In genomic region chr9:113620016-113620376, GRCh38 we compare ENCODE assay signal across 11 cellular contexts.
A peak's percentile ranks its signal among the peaks of the same experiment; 100 is the strongest.
DNase-seq lines count a peak whose midpoint lies in the region; ATAC-seq and TF ChIP-seq lines count a peak whose summit lies in the region.
"Had no signal": no experiment of that assay in that cellular context is flagged by ENCODE, and none has a peak within 500 bp of the region (broad histone marks: within the 10 kb centered on the region; RNA-seq: fewer than 3 reads in every experiment).

No MANE protein-coding gene starts in this region.

- H3K36me3 ChIP-seq in heart right ventricle (no peaks in the 10 kb centered on the region), aorta (ENCODE audit: control insufficient read depth in 1 of 2, insufficient read depth in 2 of 2, low read length in 1 of 2) (no peaks in the 10 kb centered on the region)

- intact Hi-C loops in heart right ventricle (cut with DNase I) (loop anchor here in 2 of 10 donors (2.0 kb wide), 2 partner anchors 25 to 35 kb away; no protein-coding TSS in a partner anchor), Right ventricle myocardium superior (cut with DNase I) (no loop called here), aorta (cut with DNase I) (loop anchor here in 1 of 2 donors (2.0 kb wide), 1 partner anchor 17 kb away; no protein-coding TSS in a partner anchor)

- H3K9me3 Mint-ChIP-seq in nephron progenitor cell, result no peaks in the 10 kb centered on the region
- H3K9me3 Mint-ChIP-seq: activated CD4-positive, alpha-beta T cell treated with anti-CD3 and anti-CD28 coated beads, Interleukin-2, amount 10 ng/mL, durations not matched to agents 7 days and 5 days; CD14-positive monocyte had no signal

- ATAC-seq in heart right ventricle (no peak), Right ventricle myocardium superior (ENCODE audit: poor library complexity) (no peak), aorta (ENCODE audit: low FRiP score) (no peak), HG03469 (IDR thresholded peaks at IDR 0.05; ENCODE audit: unreplicated experiment) (no peak)

- peak overlapping the region; percentile 98 for H3K27ac Mint-ChIP-seq in nephron progenitor cell
- H3K27ac Mint-ChIP-seq: activated CD4-positive, alpha-beta T cell treated with anti-CD3 and anti-CD28 coated beads, Interleukin-2, amount 10 ng/mL, durations not matched to agents 7 days and 5 days; CD14-positive monocyte had no signal

- H3K4me3 ChIP-seq in heart right ventricle (peak overlapping the region in 4 of 10 donors; percentile 0 to 31 (median 16)), aorta (ENCODE audit: low read length in 2 of 2) (no peak overlapping the region)

- H3K27me3 ChIP-seq in heart right ventricle (no peaks in the 10 kb centered on the region), aorta (ENCODE audit: control insufficient read depth in 1 of 2, insufficient read depth in 2 of 2, low read length in 1 of 2) (no peaks in the 10 kb centered on the region)

- peaks cover 3% of the 10 kb centered on the region for H3K27me3 Mint-ChIP-seq in nephron progenitor cell (ENCODE audit: low read depth, poor library complexity)
- H3K27me3 Mint-ChIP-seq: activated CD4-positive, alpha-beta T cell treated with anti-CD3 and anti-CD28 coated beads, Interleukin-2, amount 10 ng/mL, durations not matched to agents 7 days and 5 days had no signal

- no peak overlapping the region for H3K4me3 Mint-ChIP-seq in nephron progenitor cell
- H3K4me3 Mint-ChIP-seq: activated CD4-positive, alpha-beta T cell treated with anti-CD3 and anti-CD28 coated beads, Interleukin-2, amount 10 ng/mL, durations not matched to agents 7 days and 5 days; CD14-positive monocyte had no signal

- H3K9me3 ChIP-seq in heart right ventricle (no peaks in the 10 kb centered on the region), aorta (ENCODE audit: control insufficient read depth, low read length) (no peaks in the 10 kb centered on the region)

- DNase-seq in heart right ventricle (no peak), Right ventricle myocardium superior (no peak), epithelial cell of prostate (ENCODE audit: low read depth, low spot score) (no peak), nephron progenitor cell (no peak), aorta (peak in 1 of 2 donors; percentile 70), hepatic stellate cell (ENCODE audit: low spot score) (no peak), kidney glomerular epithelial cell (lab: John Stamatoyannopoulos, UW) (no peak)
- DNase-seq: activated CD4-positive, alpha-beta T cell treated with anti-CD3 and anti-CD28 coated beads, Interleukin-2, amount 10 ng/mL, durations not matched to agents 7 days and 5 days; NCI-H1048 had no signal

- H3K27ac ChIP-seq in heart right ventricle, result peak overlapping the region; percentile 36 to 98 (median 90)
- H3K27ac ChIP-seq in epithelial cell of prostate, result peak overlapping the region; percentile 19
- H3K27ac ChIP-seq in aorta (ENCODE audit: low read depth in 1 of 2, low read length in 2 of 2), result peak overlapping the region; percentile 38 to 94

- 38 to 41% methylated on average over 7 of the region's 7 CpGs for WGBS in heart right ventricle, 2 donors
- WGBS in aorta, 2 donors, result 10 to 14% methylated on average over 7 of the region's 7 CpGs

- H3K4me1 Mint-ChIP-seq in nephron progenitor cell, result peaks cover 83% of the 10 kb centered on the region

- H3K4me1 ChIP-seq in heart right ventricle, result peaks cover 19 to 88% (median 76%) of the 10 kb centered on the region in 9 donors
- H3K4me1 ChIP-seq in aorta (ENCODE audit: control insufficient read depth in 1 of 2, insufficient read depth in 2 of 2, low read length in 2 of 2), result no peaks in the 10 kb centered on the region

- TF ChIP-seq CTCF in heart right ventricle (IDR thresholded peaks at IDR 0.05) (no peak), nephron progenitor cell (IDR thresholded peaks at IDR 0.05) (no peak)

- H3K36me3 Mint-ChIP-seq in nephron progenitor cell (ENCODE audit: low read depth), result no peaks in the 10 kb centered on the region
- H3K36me3 Mint-ChIP-seq: CD14-positive monocyte had no signal

Comparison
In these comparisons a context has a peak if more than half of its experiments do, and no peak if none do; other contexts are left out.
1. H3K27ac ChIP-seq: peak in every context shown above with its lines; median percentile 90 in heart right ventricle; 66 in aorta; 19 in epithelial cell of prostate.